Comparison of ENCODE assay signal across 18 cellular contexts in the genomic region with DNA sequence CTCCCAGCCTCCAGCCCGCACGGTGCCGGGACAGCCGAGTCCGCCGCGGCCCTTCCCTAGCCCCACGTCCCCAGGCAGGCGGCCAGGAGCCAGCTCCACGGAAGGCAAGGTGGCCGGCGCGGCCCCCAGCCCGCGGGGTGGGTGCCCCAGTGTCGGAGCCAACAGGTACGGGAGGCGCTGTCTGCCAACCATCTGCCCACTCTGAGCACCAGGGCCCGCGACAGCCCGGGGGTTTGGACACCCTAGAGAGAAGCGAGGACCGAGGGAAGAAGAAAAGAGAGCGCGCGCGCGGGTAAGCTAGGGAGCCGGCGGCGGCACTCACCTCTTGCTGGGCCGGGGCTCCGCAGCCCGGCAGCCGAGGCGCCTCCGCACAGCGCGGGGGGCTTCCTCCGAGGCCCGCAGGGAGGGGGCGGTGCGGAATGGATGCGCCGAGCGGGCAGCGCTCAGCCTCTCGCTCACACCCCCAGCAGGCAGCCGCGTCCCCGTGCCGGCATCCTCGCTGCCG.
DNase-seq lines count a peak whose midpoint lies in the region; ATAC-seq, FAIRE-seq and TF ChIP-seq lines count a peak whose summit lies in the region.
"Had no signal": no experiment of that assay in that cellular context is flagged by ENCODE, and none has a peak within 500 bp of the region (broad histone marks: within the 10 kb centered on the region; RNA-seq: fewer than 3 reads in every experiment).

No MANE protein-coding gene starts in this region.

- no peaks in the 10 kb centered on the region for H3K4me1 Mint-ChIP-seq in activated naive CD8-positive, alpha-beta T cell treated with anti-CD3 and anti-CD28 coated beads for 36 hours
- H3K4me1 Mint-ChIP-seq: IgD-negative memory B cell had no signal

- H3K36me3 ChIP-seq in SK-N-SH (replicated peaks in 1 of 2; ENCODE audit: control insufficient read depth in 1 of 2, insufficient read depth in 2 of 2, low read length in 1 of 2) (no peaks in the 10 kb centered on the region), smooth muscle cell (ENCODE audit: low read depth) (no peaks in the 10 kb centered on the region)
- H3K36me3 ChIP-seq: adrenal gland, left lung, neutrophil, tibial nerve had no signal

- H3K4me2 ChIP-seq in SK-N-SH (no peak overlapping the region), smooth muscle cell (peak overlapping the region; percentile 81)

- no peaks in the 10 kb centered on the region for H3K36me3 Mint-ChIP-seq in activated naive CD8-positive, alpha-beta T cell treated with anti-CD3 and anti-CD28 coated beads for 36 hours
- H3K36me3 Mint-ChIP-seq: IgD-negative memory B cell had no signal

- H4K20me1 ChIP-seq in SK-N-SH (ENCODE audit: insufficient read depth) = no peaks in the 10 kb centered on the region
- H4K20me1 ChIP-seq in smooth muscle cell (ENCODE audit: low read depth) = no peaks in the 10 kb centered on the region

- H3K79me2 ChIP-seq in SK-N-SH (ENCODE audit: insufficient read depth) (no peaks in the 10 kb centered on the region), smooth muscle cell (ENCODE audit: low read depth) (no peaks in the 10 kb centered on the region)

- no peak for TF ChIP-seq RAD21 in SK-N-SH (IDR thresholded peaks at IDR 0.05; ENCODE audit: low read length)

- H3K9ac ChIP-seq in SK-N-SH (no peak overlapping the region), smooth muscle cell (ENCODE audit: low read depth) (no peak overlapping the region)

- H3K4me3 ChIP-seq in SK-N-SH (ENCODE audit: low read depth in 2 of 2, low read length in 1 of 2) = no peak overlapping the region
- H3K4me3 ChIP-seq in iPS-18c (ENCODE audit: insufficient read depth, low read depth, low read length) = peak overlapping the region; percentile 72
- peak overlapping the region; percentile 37 for H3K4me3 ChIP-seq in smooth muscle cell
- H3K4me3 ChIP-seq: left lung had no signal

- H3K4me1 ChIP-seq in SK-N-SH (ENCODE audit: control insufficient read depth in 1 of 2, insufficient read depth in 2 of 2, low read depth in 1 of 2, low read length in 1 of 2) (no peaks in the 10 kb centered on the region), smooth muscle cell (ENCODE audit: low read depth) (no peaks in the 10 kb centered on the region)
- H3K4me1 ChIP-seq: adrenal gland, left lung had no signal

- peaks cover 38% of the 10 kb centered on the region for H3K27me3 Mint-ChIP-seq in activated naive CD8-positive, alpha-beta T cell treated with anti-CD3 and anti-CD28 coated beads for 36 hours

- H3K27ac ChIP-seq in SK-N-SH (ENCODE audit: low read depth in 2 of 2, low read length in 1 of 2) (no peak overlapping the region), VCaP (peak overlapping the region; percentile 30; the same call in 1 of the 2 replicates), smooth muscle cell (ENCODE audit: low read depth) (no peak overlapping the region)
- H3K27ac ChIP-seq: left lung, neutrophil, tibial nerve had no signal

- no peak overlapping the region for H3K4me3 Mint-ChIP-seq in activated naive CD8-positive, alpha-beta T cell treated with anti-CD3 and anti-CD28 coated beads for 36 hours
- H3K4me3 Mint-ChIP-seq: dendritic cell treated with granulocyte-macrophage colony-stimulating factor and Interleukin-4, amounts not matched to agents 40 ng/mL and 50 ng/mL, for 4 days; IgD-negative memory B cell had no signal

- ATAC-seq in SK-N-SH treated with all-trans-retinoic acid at 6 μM for 48 hours = no peak
- ATAC-seq: activated CD4-positive, CD25-positive, alpha-beta regulatory T cell treated with anti-CD3 and anti-CD28 coated beads, Interleukin-2, amount 50 U/mL, for 24 hours; left lung had no signal

- TF ChIP-seq CTCF in SK-N-SH (IDR thresholded peaks at IDR 0.05) = no peak
- no peak for TF ChIP-seq CTCF in VCaP (conservative IDR thresholded peaks at IDR 0.05)
- no peak for TF ChIP-seq CTCF in smooth muscle cell (IDR thresholded peaks at IDR 0.05; ENCODE audit: borderline replicate concordance, insufficient read depth, poor library complexity, severe bottlenecking)
- TF ChIP-seq CTCF in D721Med (IDR thresholded peaks at IDR 0.05; ENCODE audit: insufficient read depth, missing control alignments) = no peak

- POLR2A ChIA-PET in SK-N-SH (lab: Yijun Ruan, JAX) = no interaction called here

- CTCF ChIA-PET in SK-N-SH (lab: Yijun Ruan, JAX) = no interaction called here

- no peak for FAIRE-seq in D721Med (lab: Jason Lieb, UNC)

- H3K9me2 ChIP-seq in SK-N-SH = no peaks in the 10 kb centered on the region

- no peak for TF ChIP-seq EP300 in SK-N-SH (IDR thresholded peaks at IDR 0.05; ENCODE audit: borderline replicate concordance in 1 of 2, low read depth in 1 of 2, low read length in 1 of 2)

- peaks cover 36% of the 10 kb centered on the region for H3K27me3 ChIP-seq in SK-N-SH (ENCODE audit: insufficient read depth)
- H3K27me3 ChIP-seq in smooth muscle cell (ENCODE audit: low read depth) = peaks cover 73% of the 10 kb centered on the region

- peak; percentile 30 for DNase-seq in SK-N-SH
- no peak for DNase-seq in smooth muscle cell (lab: John Stamatoyannopoulos, UW; ENCODE audit: unreplicated experiment)
- no peak for DNase-seq in activated naive CD8-positive, alpha-beta T cell treated with anti-CD3 and anti-CD28 coated beads for 36 hours
- DNase-seq in D721Med (ENCODE audit: insufficient read length, low spot score) = no peak
- no peak for DNase-seq in activated gamma-delta T cell (lab: John Stamatoyannopoulos, UW)
- DNase-seq: activated T-cell treated with anti-CD3 and anti-CD28 coated beads for 4 hours, foreskin fibroblast, NCI-H1694 treated with DMSO at 0.1 percent for 48 hours had no signal

- H3K9me3 Mint-ChIP-seq in activated naive CD8-positive, alpha-beta T cell treated with anti-CD3 and anti-CD28 coated beads for 36 hours = peaks cover 10% of the 10 kb centered on the region

- H3K9me3 ChIP-seq in SK-N-SH (no peaks in the 10 kb centered on the region), iPS-18c (ENCODE audit: control insufficient read depth, insufficient read depth, low read length) (peaks cover 3% of the 10 kb centered on the region), smooth muscle cell (replicated peaks; ENCODE audit: low read depth) (no peaks in the 10 kb centered on the region)
- H3K9me3 ChIP-seq: adrenal gland, neutrophil had no signal

- no peaks in the 10 kb centered on the region for H3F3A ChIP-seq in SK-N-SH (replicated peaks; ENCODE audit: insufficient read depth)
- H3F3A ChIP-seq in smooth muscle cell (ENCODE audit: low read depth) = no peaks in the 10 kb centered on the region

- no peak overlapping the region for H3K27ac Mint-ChIP-seq in activated naive CD8-positive, alpha-beta T cell treated with anti-CD3 and anti-CD28 coated beads for 36 hours
- H3K27ac Mint-ChIP-seq: dendritic cell treated with granulocyte-macrophage colony-stimulating factor and Interleukin-4, amounts not matched to agents 40 ng/mL and 50 ng/mL, for 4 days; IgD-negative memory B cell had no signal

- no peak overlapping the region for H2AFZ ChIP-seq in SK-N-SH (ENCODE audit: low read depth)
- no peak overlapping the region for H2AFZ ChIP-seq in smooth muscle cell (ENCODE audit: low read depth)

- 24% methylated on average over 11 of the region's 54 CpGs for WGBS in SK-N-SH (ENCODE audit: low lambda C conversion rate)
- WGBS in smooth muscle cell (ENCODE audit: low lambda C conversion rate) = 3% methylated on average over 39 of the region's 54 CpGs

TF ChIP-seq in SK-N-SH, 30 proteins besides CTCF, POLR2A, EP300 and RAD21 (continues in another document):
- no peak for TF ChIP-seq RXRA (IDR thresholded peaks at IDR 0.05; ENCODE audit: borderline replicate concordance, low read depth)
- TF ChIP-seq GABPA (IDR thresholded peaks at IDR 0.05; ENCODE audit: low read depth) = no peak
- TF ChIP-seq, protein P1, sequence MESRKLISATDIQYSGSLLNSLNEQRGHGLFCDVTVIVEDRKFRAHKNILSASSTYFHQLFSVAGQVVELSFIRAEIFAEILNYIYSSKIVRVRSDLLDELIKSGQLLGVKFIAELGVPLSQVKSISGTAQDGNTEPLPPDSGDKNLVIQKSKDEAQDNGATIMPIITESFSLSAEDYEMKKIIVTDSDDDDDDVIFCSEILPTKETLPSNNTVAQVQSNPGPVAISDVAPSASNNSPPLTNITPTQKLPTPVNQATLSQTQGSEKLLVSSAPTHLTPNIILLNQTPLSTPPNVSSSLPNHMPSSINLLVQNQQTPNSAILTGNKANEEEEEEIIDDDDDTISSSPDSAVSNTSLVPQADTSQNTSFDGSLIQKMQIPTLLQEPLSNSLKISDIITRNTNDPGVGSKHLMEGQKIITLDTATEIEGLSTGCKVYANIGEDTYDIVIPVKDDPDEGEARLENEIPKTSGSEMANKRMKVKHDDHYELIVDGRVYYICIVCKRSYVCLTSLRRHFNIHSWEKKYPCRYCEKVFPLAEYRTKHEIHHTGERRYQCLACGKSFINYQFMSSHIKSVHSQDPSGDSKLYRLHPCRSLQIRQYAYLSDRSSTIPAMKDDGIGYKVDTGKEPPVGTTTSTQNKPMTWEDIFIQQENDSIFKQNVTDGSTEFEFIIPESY (IDR thresholded peaks at IDR 0.05; ENCODE audit: borderline replicate concordance, low read depth) = no peak
- TF ChIP-seq NRF1 (IDR thresholded peaks at IDR 0.05; ENCODE audit: low read depth, low read length) = no peak
- no peak for TF ChIP-seq TAF1 (IDR thresholded peaks at IDR 0.05; ENCODE audit: borderline replicate concordance, low read depth, low read length)
- TF ChIP-seq RCOR1 (IDR thresholded peaks at IDR 0.05; ENCODE audit: low read length) = no peak

TF ChIP-seq in SK-N-SH treated with all-trans-retinoic acid at 6 μM for 48 hours, 23 proteins besides CTCF, POLR2A, EP300 and RAD21 (continues in another document):
- TF ChIP-seq SNAI2 (CRISPR knock-in tag; IDR thresholded peaks at IDR 0.05) (no peak), CSDC2 (CRISPR knock-in tag; IDR thresholded peaks at IDR 0.05) (no peak), PPARA (CRISPR knock-in tag; IDR thresholded peaks at IDR 0.05; ENCODE audit: borderline replicate concordance) (no peak), BACH2 (CRISPR knock-in tag; IDR thresholded peaks at IDR 0.05; ENCODE audit: borderline replicate concordance) (no peak), RARB (CRISPR knock-in tag; IDR thresholded peaks at IDR 0.05) (no peak)
- TF ChIP-seq, protein P2, sequence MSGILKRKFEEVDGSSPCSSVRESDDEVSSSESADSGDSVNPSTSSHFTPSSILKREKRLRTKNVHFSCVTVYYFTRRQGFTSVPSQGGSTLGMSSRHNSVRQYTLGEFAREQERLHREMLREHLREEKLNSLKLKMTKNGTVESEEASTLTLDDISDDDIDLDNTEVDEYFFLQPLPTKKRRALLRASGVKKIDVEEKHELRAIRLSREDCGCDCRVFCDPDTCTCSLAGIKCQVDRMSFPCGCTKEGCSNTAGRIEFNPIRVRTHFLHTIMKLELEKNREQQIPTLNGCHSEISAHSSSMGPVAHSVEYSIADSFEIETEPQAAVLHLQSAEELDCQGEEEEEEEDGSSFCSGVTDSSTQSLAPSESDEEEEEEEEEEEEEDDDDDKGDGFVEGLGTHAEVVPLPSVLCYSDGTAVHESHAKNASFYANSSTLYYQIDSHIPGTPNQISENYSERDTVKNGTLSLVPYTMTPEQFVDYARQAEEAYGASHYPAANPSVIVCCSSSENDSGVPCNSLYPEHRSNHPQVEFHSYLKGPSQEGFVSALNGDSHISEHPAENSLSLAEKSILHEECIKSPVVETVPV (CRISPR knock-in tag; IDR thresholded peaks at IDR 0.05) = no peak

Comparison
In these comparisons a context has a peak if more than half of its experiments do, and no peak if none do; other contexts are left out.
1. H3K4me3 ChIP-seq: peak in iPS-18c (single experiment) and smooth muscle cell (single experiment); none in SK-N-SH (0 of 2).